In the genomic region with DNA sequence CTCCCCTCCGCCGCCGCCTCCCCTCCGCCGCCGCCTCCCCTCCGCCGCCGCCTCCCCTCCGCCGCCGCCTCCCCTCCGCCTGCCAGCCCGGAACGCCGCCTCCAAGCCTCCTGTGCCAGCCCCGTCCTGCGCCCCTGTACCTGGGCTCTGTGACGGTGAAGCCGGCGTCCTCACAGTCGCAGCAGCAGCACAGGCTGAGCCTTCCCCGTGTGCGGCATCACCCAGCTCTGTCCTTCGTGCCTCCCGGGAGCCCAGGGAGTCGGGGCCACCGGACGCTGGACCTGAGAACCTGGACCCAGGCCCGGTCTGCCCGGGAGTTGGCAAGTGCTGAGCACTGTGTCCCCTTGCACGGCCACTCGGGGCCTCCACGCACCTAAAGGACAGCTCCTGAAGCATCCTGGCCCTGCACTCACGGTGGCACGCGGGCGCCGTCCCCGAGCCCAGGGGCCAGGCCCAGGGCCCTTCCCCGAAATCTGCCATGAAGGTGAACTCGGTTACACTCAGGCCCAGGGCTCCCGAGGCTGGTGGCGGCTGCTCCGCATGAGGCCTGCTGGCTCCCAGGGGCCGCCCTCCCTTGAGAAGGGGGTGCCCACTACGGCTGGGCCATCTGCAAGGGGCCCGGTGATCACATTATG, we compare ENCODE assay signal across 15 cellular contexts. TPM values are rescaled to one million over a fixed set of nuclear protein-coding genes. Genes with fewer than 3 reads are reported as not detected.
DNase-seq lines count a peak whose midpoint lies in the region; ATAC-seq and TF ChIP-seq lines count a peak whose summit lies in the region.
"Had no signal": no experiment of that assay in that cellular context is flagged by ENCODE, and none has a peak within 500 bp of the region (broad histone marks: within the 10 kb centered on the region; RNA-seq: fewer than 3 reads in every experiment).

No MANE protein-coding gene starts in this region.

- no peaks in the 10 kb centered on the region for H3K27me3 ChIP-seq in CD4-positive, alpha-beta T cell (ENCODE audit: control insufficient read depth, insufficient read depth, low read length)
- peaks cover 0 to 25% (median 14%) of the 10 kb centered on the region in 7 donors for H3K27me3 ChIP-seq in heart right ventricle
- H3K27me3 ChIP-seq in naive thymus-derived CD4-positive, alpha-beta T cell (ENCODE audit: control insufficient read depth in 2 of 2, insufficient read depth in 2 of 2, low read length in 2 of 2): no peaks in the 10 kb centered on the region
- H3K27me3 ChIP-seq in transverse colon: no peaks in the 10 kb centered on the region
- H3K27me3 ChIP-seq: BE2C had no signal

- H3K4me1 ChIP-seq in heart right ventricle (peaks cover 0 to 30% (median 8%) of the 10 kb centered on the region in 9 donors), transverse colon (peaks cover 0 to 10% (median 0%) of the 10 kb centered on the region in 4 donors)
- H3K4me1 ChIP-seq in naive thymus-derived CD4-positive, alpha-beta T cell (ENCODE audit: control insufficient read depth in 2 of 2, insufficient read depth in 2 of 2, low read length in 2 of 2): no peaks in the 10 kb centered on the region
- H3K4me1 ChIP-seq: BE2C had no signal

- H3K36me3 ChIP-seq in heart right ventricle: no peaks in the 10 kb centered on the region
- peaks cover 0 to 16% (median 0%) of the 10 kb centered on the region in 3 experiments for H3K36me3 ChIP-seq in naive thymus-derived CD4-positive, alpha-beta T cell (ENCODE audit: control insufficient read depth in 2 of 3, insufficient read depth in 3 of 3, low read length in 3 of 3)
- H3K36me3 ChIP-seq in transverse colon: no peaks in the 10 kb centered on the region
- H3K36me3 ChIP-seq: BE2C, heart left ventricle had no signal

- H3K4me3 Mint-ChIP-seq in CD4-positive, alpha-beta T cell: no peak overlapping the region
- no peak overlapping the region for H3K4me3 Mint-ChIP-seq in naive thymus-derived CD4-positive, alpha-beta T cell

- H3K4me3 ChIP-seq in heart right ventricle (peak overlapping the region in 6 of 10 donors; percentile 8 to 42 (median 18)), retinal pigment epithelial cell (ENCODE audit: low read length) (peak overlapping the region; percentile 14), transverse colon (peak overlapping the region in 1 of 4 donors; percentile 15)
- no peak overlapping the region for H3K4me3 ChIP-seq in naive thymus-derived CD4-positive, alpha-beta T cell (ENCODE audit: low read length)

- ATAC-seq in CD4-positive, alpha-beta T cell (ENCODE audit: poor library complexity): peak; percentile 41
- peak in 1 of 8 donors; percentile 18 for ATAC-seq in heart right ventricle
- ATAC-seq in naive thymus-derived CD4-positive, alpha-beta T cell: no peak

- TF ChIP-seq POLR2A in transverse colon (IDR thresholded peaks at IDR 0.05): no peak

- POLR2A ChIA-PET in CD4-positive, alpha-beta T cell (lab: Charles Lee): interaction anchor here (0.6 kb wide), 1 partner anchor 201 kb away, joined by 3 read pairs; a partner anchor contains a TSS
- POLR2A ChIA-PET in naive thymus-derived CD4-positive, alpha-beta T cell (lab: Charles Lee): no interaction called here

- no peak overlapping the region for H3K27ac ChIP-seq in CD4-positive, alpha-beta T cell (ENCODE audit: low read depth, low read length)
- H3K27ac ChIP-seq in heart right ventricle: no peak overlapping the region
- H3K27ac ChIP-seq in naive thymus-derived CD4-positive, alpha-beta T cell (ENCODE audit: low read depth, low read length): no peak overlapping the region
- H3K27ac ChIP-seq in transverse colon: no peak overlapping the region
- H3K27ac ChIP-seq: heart left ventricle had no signal

- H3K27me3 Mint-ChIP-seq in CD4-positive, alpha-beta T cell: no peaks in the 10 kb centered on the region
- H3K27me3 Mint-ChIP-seq in naive thymus-derived CD4-positive, alpha-beta T cell: no peaks in the 10 kb centered on the region

- H3K27ac Mint-ChIP-seq in CD4-positive, alpha-beta T cell: no peak overlapping the region
- no peak overlapping the region for H3K27ac Mint-ChIP-seq in naive thymus-derived CD4-positive, alpha-beta T cell

- WGBS in heart right ventricle, 2 donors: 65 to 79% methylated on average over 33 to 48 of the region's 48 CpGs
- WGBS in transverse colon (ENCODE audit: low coverage in 1 of 2), 2 donors: 80 to 83% methylated on average over 8 to 25 of the region's 48 CpGs

- in situ Hi-C loops in transverse colon (cut with MboI; ENCODE audit: low pct_ligation_motif_present in 1 of 4, low pct_unique_long_range_greater_than_20kb in 1 of 4, low sequenced_read_pairs in 3 of 4): no loop called here

- CTCF ChIA-PET in CD4-positive, alpha-beta T cell (lab: Charles Lee): no interaction called here
- CTCF ChIA-PET in naive thymus-derived CD4-positive, alpha-beta T cell (lab: Charles Lee): no interaction called here

- H3K36me3 Mint-ChIP-seq in CD4-positive, alpha-beta T cell (ENCODE audit: low read depth): peaks cover 4% of the 10 kb centered on the region
- peaks cover 0 to 29% (median 4%) of the 10 kb centered on the region in 5 donors for H3K36me3 Mint-ChIP-seq in naive thymus-derived CD4-positive, alpha-beta T cell

- H3K9me3 ChIP-seq in CD4-positive, alpha-beta T cell (ENCODE audit: control insufficient read depth, low read length): no peaks in the 10 kb centered on the region
- H3K9me3 ChIP-seq in heart right ventricle: no peaks in the 10 kb centered on the region
- no peaks in the 10 kb centered on the region for H3K9me3 ChIP-seq in naive thymus-derived CD4-positive, alpha-beta T cell (ENCODE audit: control insufficient read depth in 2 of 3, low read length in 3 of 3)
- no peaks in the 10 kb centered on the region for H3K9me3 ChIP-seq in transverse colon
- H3K9me3 ChIP-seq: BE2C, heart left ventricle had no signal

- no peaks in the 10 kb centered on the region for H3K4me1 Mint-ChIP-seq in CD4-positive, alpha-beta T cell (ENCODE audit: low read depth)
- peaks cover 0 to 8% (median 2%) of the 10 kb centered on the region in 7 donors for H3K4me1 Mint-ChIP-seq in naive thymus-derived CD4-positive, alpha-beta T cell

- H3K9me3 Mint-ChIP-seq in CD4-positive, alpha-beta T cell: no peaks in the 10 kb centered on the region
- H3K9me3 Mint-ChIP-seq in naive thymus-derived CD4-positive, alpha-beta T cell: no peaks in the 10 kb centered on the region

- intact Hi-C loops in CD4-positive, alpha-beta T cell (cut with DNase I, micrococcal nuclease): no loop called here
- intact Hi-C loops in heart right ventricle (cut with DNase I) (no loop called here), transverse colon (cut with DNase I; ENCODE audit: low total_unique reads) (no loop called here)
- intact Hi-C loops in naive thymus-derived CD4-positive, alpha-beta T cell (cut with micrococcal nuclease): no loop called here

- TF ChIP-seq CTCF in CD4-positive, alpha-beta T cell (IDR thresholded peaks at IDR 0.05): no peak
- TF ChIP-seq CTCF in heart right ventricle (IDR thresholded peaks at IDR 0.05): no peak
- no peak for TF ChIP-seq CTCF in retinal pigment epithelial cell (conservative IDR thresholded peaks at IDR 0.05; ENCODE audit: low read depth, low read length)
- no peak for TF ChIP-seq CTCF in transverse colon (IDR thresholded peaks at IDR 0.05)

- no peak for TF ChIP-seq EP300 in transverse colon (IDR thresholded peaks at IDR 0.05; ENCODE audit: low read depth)

- peak in 1 of 10 experiments; percentile 35 for DNase-seq in CD4-positive, alpha-beta T cell
- DNase-seq in NCI-H2171 (lab: John Stamatoyannopoulos, UW) (peak; percentile 28), heart right ventricle (no peak), retinal pigment epithelial cell (ENCODE audit: low read depth) (no peak), RPMI8226 (no peak), transverse colon (no peak)
- DNase-seq in naive thymus-derived CD4-positive, alpha-beta T cell: no peak
- DNase-seq in effector CD8-positive, alpha-beta T cell (lab: John Stamatoyannopoulos, UW): no peak
- DNase-seq: activated CD4-positive, alpha-beta T cell treated with anti-CD3 and anti-CD28 coated beads, Interleukin-2, amount 50 U/mL, for 48 hours; activated gamma-delta T cell; BE2C; occipital lobe; T-helper 1 cell had no signal

RNA-seq across cellular contexts. Expression of a gene that starts 32.9 kb away (rescaled TPM):
- total RNA-seq in CD4-positive, alpha-beta T cell: under 1 TPM; 0.30 to 0.36 TPM
- total RNA-seq in heart right ventricle (not detected), transverse colon (under 1 TPM in 1 of 4 donors, not detected in 3; 0.16 TPM)
- under 1 TPM in 1 of 2 donors, not detected in 1; 0.15 TPM for polyA plus RNA-seq in heart right ventricle
- total RNA-seq in naive thymus-derived CD4-positive, alpha-beta T cell: under 1 TPM in 1 of 5 experiments, not detected in 4; 0.54 TPM
- polyA plus RNA-seq in naive thymus-derived CD4-positive, alpha-beta T cell: not detected
- total RNA-seq: heart left ventricle, lung microvascular endothelial cell had no signal
- polyA plus RNA-seq: heart left ventricle had no signal

RNA-seq across cellular contexts. Expression of a gene that starts 43.8 kb away (rescaled TPM):
- 10 to 100 TPM in 1 of 2 experiments, 1 to 10 TPM in 1; 9.5 to 11.4 TPM for total RNA-seq in CD4-positive, alpha-beta T cell
- total RNA-seq in heart right ventricle: 10 to 100 TPM in 1 of 10 donors, 1 to 10 TPM in 9; 1.3 to 14.2 (median 2.8) TPM
- 1 to 10 TPM; 6.4 to 7.1 TPM for polyA plus RNA-seq in heart right ventricle
- total RNA-seq in naive thymus-derived CD4-positive, alpha-beta T cell: 1 to 10 TPM in 2 of 5 experiments, under 1 TPM in 1, not detected in 2; 0.56 to 9.4 (median 1.1) TPM
- under 1 TPM; 0.24 to 0.85 TPM for polyA plus RNA-seq in naive thymus-derived CD4-positive, alpha-beta T cell
- total RNA-seq in transverse colon: under 1 TPM in 2 of 4 donors, not detected in 2; 0.55 to 0.64 TPM
- total RNA-seq: lung microvascular endothelial cell, occipital lobe had no signal
